Comparison of ENCODE assay signal across 15 cellular contexts in genomic region chr6:46484081-46484820, GRCh38. TPM values are rescaled to one million over a fixed set of nuclear protein-coding genes. Genes with fewer than 3 reads are reported as not detected.
"Had no signal": no experiment of that assay in that cellular context is flagged by ENCODE, and none has a peak within 500 bp of the region (broad histone marks: within the 10 kb centered on the region; RNA-seq: fewer than 3 reads in every experiment).

No MANE protein-coding gene starts in this region.

- H3K27me3 ChIP-seq: esophagus muscularis mucosa had no signal

- DNase-seq: activated CD4-positive, alpha-beta memory T cell treated with anti-CD3 and anti-CD28 coated beads, Interleukin-2, amount 10 ng/mL, durations not matched to agents 7 days and 5 days; activated CD4-positive, alpha-beta T cell treated with anti-CD3 and anti-CD28 coated beads for 48 hours; activated CD4-positive, CD25-positive, alpha-beta regulatory T cell; activated CD8-positive, alpha-beta memory T cell treated with anti-CD3 and anti-CD28 coated beads, Interleukin-2, amount 10 ng/mL, durations not matched to agents 7 days and 5 days; activated naive CD4-positive, alpha-beta T cell; effector CD8-positive, alpha-beta T cell; hippocampal formation; islet precursor cell; midbrain; stimulated activated naive CD8-positive, alpha-beta T cell treated with anti-CD3 and anti-CD28 coated beads, Interleukin-15, Interleukin-2, amounts not matched to agents 100 U/mL and 50 U/mL, for 24 hours; T-helper 1 cell; T-helper 9 cell had no signal

- H3K27ac ChIP-seq: esophagus muscularis mucosa, skin epidermis had no signal

- ATAC-seq: activated CD8-positive, alpha-beta memory T cell treated with anti-CD3 and anti-CD28 coated beads, Interleukin-2, amount 10 ng/mL, durations not matched to agents 7 days and 5 days; stimulated activated naive CD8-positive, alpha-beta T cell treated with anti-CD3 and anti-CD28 coated beads, Interleukin-15, Interleukin-2, amounts not matched to agents 100 U/mL and 50 U/mL, for 24 hours had no signal

- H3K9me3 ChIP-seq: esophagus muscularis mucosa had no signal

- H3K36me3 ChIP-seq: esophagus muscularis mucosa had no signal

- H3K4me3 ChIP-seq: esophagus muscularis mucosa, skin epidermis had no signal

RNA-seq across cellular contexts. Expression of gene RCAN2, which starts 7.0 kb away (rescaled TPM):
- total RNA-seq: lung microvascular endothelial cell had no signal
